30 cellular contexts compared by ENCODE assay signal in the genomic region with DNA sequence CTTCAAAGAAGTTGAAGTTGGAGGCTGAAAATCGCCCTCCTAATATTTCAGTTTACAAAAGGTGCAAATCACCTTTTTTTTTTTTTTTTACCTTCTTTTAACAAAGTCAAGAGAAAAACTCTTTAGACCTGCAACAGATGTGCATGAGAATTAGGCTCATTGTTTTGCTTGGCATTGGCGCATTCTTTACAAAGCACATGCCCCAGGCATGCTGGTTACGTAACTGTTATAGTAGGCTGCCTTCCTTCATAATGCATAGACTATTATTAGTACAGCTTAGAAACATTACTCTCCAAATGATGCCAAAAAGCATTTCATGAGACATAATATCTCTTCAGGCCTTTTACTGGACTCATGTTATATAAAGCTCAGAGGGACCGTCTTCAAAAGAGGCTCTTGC.
DNase-seq lines count a peak whose midpoint lies in the region; ATAC-seq, FAIRE-seq and TF ChIP-seq lines count a peak whose summit lies in the region.
"Had no signal": no experiment of that assay in that cellular context is flagged by ENCODE, and none has a peak within 500 bp of the region (broad histone marks: within the 10 kb centered on the region; RNA-seq: fewer than 3 reads in every experiment).

No MANE protein-coding gene starts in this region.

- no peak overlapping the region for H2BK15ac ChIP-seq in IMR-90 (ENCODE audit: low read depth, low read length)

- H3K9me1 ChIP-seq in IMR-90 (ENCODE audit: insufficient read depth, low read length) = no peaks in the 10 kb centered on the region

- no peak overlapping the region for H2AK5ac ChIP-seq in IMR-90 (ENCODE audit: low read depth, low read length)

- H3K4me1 Mint-ChIP-seq in MCF 10A (ENCODE audit: insufficient read depth, unreplicated experiment) = peaks cover 20% of the 10 kb centered on the region
- H3K4me1 Mint-ChIP-seq: activated CD4-positive, alpha-beta T cell treated with anti-CD3 and anti-CD28 coated beads for 36 hours; B cell; neural crest cell; stimulated activated effector memory CD8-positive, alpha-beta T cell treated with anti-CD3 and anti-CD28 coated beads, Interleukin-12 subunit alpha, Interleukin-12 subunit beta, amount 100 ng/mL, for 72 hours had no signal

- no peak for ATAC-seq in IMR-90 (ENCODE audit: low read depth)
- no peak for ATAC-seq in HG03175 (IDR thresholded peaks at IDR 0.05; ENCODE audit: unreplicated experiment)
- no peak for ATAC-seq in GM18873 (IDR thresholded peaks at IDR 0.05; ENCODE audit: low FRiP score, unreplicated experiment)
- ATAC-seq: activated CD4-positive, alpha-beta T cell treated with anti-CD3 and anti-CD28 coated beads for 36 hours; HepG2; mucosa of descending colon; PC-3; stimulated activated effector memory CD8-positive, alpha-beta T cell treated with anti-CD3 and anti-CD28 coated beads, Interleukin-12 subunit alpha, Interleukin-12 subunit beta, amount 100 ng/mL, for 72 hours had no signal

- no peak overlapping the region for H3K9ac ChIP-seq in IMR-90 (ENCODE audit: low read depth, low read length)

- H2BK120ac ChIP-seq in IMR-90 (ENCODE audit: low read depth, low read length) = no peak overlapping the region

- no peak overlapping the region for H4K8ac ChIP-seq in IMR-90 (ENCODE audit: low read depth in 2 of 2, low read length in 2 of 2)

- TF ChIP-seq POLR2A in IMR-90 (IDR thresholded peaks at IDR 0.05; ENCODE audit: low read depth, low read length) = no peak

- WGBS in IMR-90 (ENCODE audit: extremely low coverage in 2 of 2, insufficient read length in 1 of 2), 2 experiments = no CpG with 5 or more reads among the region's 4 CpGs

- no peaks in the 10 kb centered on the region for H3K27me3 Mint-ChIP-seq in MCF 10A (ENCODE audit: insufficient read depth, unreplicated experiment)
- H3K27me3 Mint-ChIP-seq: activated CD4-positive, alpha-beta T cell treated with anti-CD3 and anti-CD28 coated beads for 36 hours; B cell; progenitor cell of endocrine pancreas had no signal

- no peak overlapping the region for H3K14ac ChIP-seq in IMR-90 (replicated peaks; ENCODE audit: low read depth, low read length)

- peak overlapping the region; percentile 10 for H3K4me3 Mint-ChIP-seq in MCF 10A (ENCODE audit: unreplicated experiment)
- H3K4me3 Mint-ChIP-seq: activated CD4-positive, alpha-beta T cell treated with anti-CD3 and anti-CD28 coated beads for 36 hours; activated naive CD4-positive, alpha-beta T cell treated with anti-CD3 and anti-CD28 coated beads for 36 hours; B cell; neural crest cell; stimulated activated effector memory CD8-positive, alpha-beta T cell treated with anti-CD3 and anti-CD28 coated beads, Interleukin-12 subunit alpha, Interleukin-12 subunit beta, amount 100 ng/mL, for 72 hours had no signal

- no peak overlapping the region for H3K4ac ChIP-seq in IMR-90 (ENCODE audit: low read depth, low read length)

- no peak for TF ChIP-seq RAD21 in IMR-90 (IDR thresholded peaks at IDR 0.05; ENCODE audit: low read length)

- no peak for FAIRE-seq in HTR-8/SVneo (lab: Jason Lieb, UNC)
- FAIRE-seq: GM12892, GM19239, HepG2, islet of Langerhans had no signal

- H3K27ac ChIP-seq in IMR-90 (ENCODE audit: insufficient read depth, low read length) = no peak overlapping the region
- H3K27ac ChIP-seq: ascending aorta, thoracic aorta had no signal

- no peak overlapping the region for H3K4me2 ChIP-seq in IMR-90 (ENCODE audit: low read depth, low read length)

- H4K91ac ChIP-seq in IMR-90 (ENCODE audit: insufficient read depth, low read depth, low read length) = no peak overlapping the region

- no peaks in the 10 kb centered on the region for H3K9me3 Mint-ChIP-seq in MCF 10A (ENCODE audit: unreplicated experiment)
- H3K9me3 Mint-ChIP-seq: neural crest cell had no signal

- no TSS peak for BruUV-seq in IMR-90 (replicated peaks; lab: Mats Ljungman, UMichigan)
- no TSS peak for BruUV-seq in MCF 10A (replicated peaks; lab: Mats Ljungman, UMichigan)

- peak; percentile 18 for DNase-seq in IMR-90
- DNase-seq in MCF 10A (ENCODE audit: unreplicated experiment) = peak; percentile 98
- DNase-seq in fibroblast of pulmonary artery (ENCODE audit: low read depth) = peak; percentile 25
- no peak for DNase-seq in HTR-8/SVneo (ENCODE audit: insufficient read length, low spot score)
- DNase-seq in AG08395 (ENCODE audit: low spot score) = no peak
- DNase-seq: activated CD4-positive, alpha-beta T cell treated with anti-CD3 and anti-CD28 coated beads for 36 hours; activated CD8-positive, alpha-beta memory T cell treated with anti-CD3 and anti-CD28 coated beads for 24 hours; activated naive CD4-positive, alpha-beta T cell treated with anti-CD3 and anti-CD28 coated beads for 36 hours; activated T-cell treated with anti-CD3 and anti-CD28 coated beads, Interleukin-2, amount 50 U/mL, for 48 hours; DMS53; GOT3; hippocampal formation; mucosa of descending colon; NCI-H1092 treated with DMSO at 0.1 percent for 48 hours; NCI-H1930; PC-3; SHP77 treated with DMSO at 0.1 percent for 48 hours; T-helper 1 cell had no signal

- no peaks in the 10 kb centered on the region for H4K20me1 ChIP-seq in IMR-90 (ENCODE audit: insufficient read depth, low read length)

- H3K4me3 ChIP-seq in IMR-90 (ENCODE audit: insufficient read depth, low read depth, low read length) = no peak overlapping the region
- H3K4me3 ChIP-seq in fibroblast of pulmonary artery (replicated peaks; ENCODE audit: low read depth, low read length) = no peak overlapping the region
- H3K4me3 ChIP-seq: ascending aorta, mucosa of descending colon, thoracic aorta had no signal

- H3K36me3 Mint-ChIP-seq in MCF 10A (ENCODE audit: insufficient read depth, unreplicated experiment) = no peaks in the 10 kb centered on the region
- H3K36me3 Mint-ChIP-seq: stimulated activated effector memory CD8-positive, alpha-beta T cell treated with anti-CD3 and anti-CD28 coated beads, Interleukin-12 subunit alpha, Interleukin-12 subunit beta, amount 100 ng/mL, for 72 hours had no signal

- H2AK9ac ChIP-seq in IMR-90 (replicated peaks; ENCODE audit: low read depth, low read length, poor library complexity) = no peak overlapping the region

- H3K23ac ChIP-seq in IMR-90 (ENCODE audit: low read depth, low read length) = no peak overlapping the region

- no peaks in the 10 kb centered on the region for H3K27me3 ChIP-seq in IMR-90 (ENCODE audit: control insufficient read depth, insufficient read depth, low read length)
- H3K27me3 ChIP-seq: ascending aorta had no signal

- POLR2A ChIA-PET in IMR-90 (lab: Charles Lee; ENCODE audit: unreplicated experiment) = no interaction called here
- POLR2A ChIA-PET in MCF 10A (lab: Yijun Ruan, JAX) = interaction anchor here (0.6 to 1.7 kb wide), 4 partner anchors 10 to 100 kb away, joined by 3 read pairs; no protein-coding TSS in a partner anchor

- no peaks in the 10 kb centered on the region for H3K4me1 ChIP-seq in IMR-90 (ENCODE audit: control insufficient read depth, insufficient read depth, low read length)
- H3K4me1 ChIP-seq: ascending aorta had no signal

- CTCF ChIA-PET in IMR-90 (lab: Yijun Ruan, JAX) (no interaction called here), MCF 10A (lab: Yijun Ruan, JAX) (interaction anchor here (0.7 kb wide), 1 partner anchor 1008 kb away, joined by 3 read pairs; no protein-coding TSS in a partner anchor)

- H2AFZ ChIP-seq in IMR-90 (replicated peaks; ENCODE audit: low read length, poor library complexity) = no peak overlapping the region

- no peak overlapping the region for H3K27ac Mint-ChIP-seq in MCF 10A (ENCODE audit: low read depth, unreplicated experiment)
- H3K27ac Mint-ChIP-seq: activated CD4-positive, alpha-beta T cell treated with anti-CD3 and anti-CD28 coated beads for 36 hours; activated naive CD4-positive, alpha-beta T cell treated with anti-CD3 and anti-CD28 coated beads for 36 hours; B cell; progenitor cell of endocrine pancreas; stimulated activated effector memory CD8-positive, alpha-beta T cell treated with anti-CD3 and anti-CD28 coated beads, Interleukin-12 subunit alpha, Interleukin-12 subunit beta, amount 100 ng/mL, for 72 hours had no signal

- dilution Hi-C loops in IMR-90 (cut with HindIII; ENCODE audit: low sequenced_read_pairs, unreplicated experiment) = no loop called here

- no peaks in the 10 kb centered on the region for H3K9me3 ChIP-seq in IMR-90 (ENCODE audit: control insufficient read depth, insufficient read depth, low read length)
- H3K9me3 ChIP-seq: ascending aorta, mucosa of descending colon, thoracic aorta had no signal

- no peak overlapping the region for H3K56ac ChIP-seq in IMR-90 (ENCODE audit: extremely low read depth, insufficient read depth, low read length)

- H3K18ac ChIP-seq in IMR-90 (ENCODE audit: low read depth, low read length) = no peak overlapping the region

- no peaks in the 10 kb centered on the region for H3K79me1 ChIP-seq in IMR-90 (ENCODE audit: low read depth in 1 of 2, low read length in 2 of 2)

- in situ Hi-C loops in IMR-90 (cut with MboI; ENCODE audit: low sequenced_read_pairs) = no loop called here

- no peak overlapping the region for H2BK20ac ChIP-seq in IMR-90 (ENCODE audit: low read depth, low read length)

- TF ChIP-seq CTCF in IMR-90 (conservative IDR thresholded peaks at IDR 0.05; ENCODE audit: low read depth, low read length) (no peak), MCF 10A (IDR thresholded peaks at IDR 0.05; ENCODE audit: unreplicated experiment) (no peak), fibroblast of pulmonary artery (IDR thresholded peaks at IDR 0.05; ENCODE audit: low read length, missing control alignments) (no peak)

- intact Hi-C loops in IMR-90 (cut with micrococcal nuclease) (no loop called here), MCF 10A (cut with micrococcal nuclease) (no loop called here)

- H4K5ac ChIP-seq in IMR-90 (ENCODE audit: low read depth, low read length) = no peak overlapping the region

- no peak overlapping the region for H2BK5ac ChIP-seq in IMR-90 (ENCODE audit: low read depth, low read length, poor library complexity, severe bottlenecking)

- H3K36me3 ChIP-seq in IMR-90 (ENCODE audit: control insufficient read depth, insufficient read depth, low read length) = no peaks in the 10 kb centered on the region
- H3K36me3 ChIP-seq: ascending aorta, thoracic aorta had no signal

TF ChIP-seq in IMR-90, 13 proteins besides CTCF, POLR2A, EP300 and RAD21 (continues in another document):
- TF ChIP-seq, protein P1, sequence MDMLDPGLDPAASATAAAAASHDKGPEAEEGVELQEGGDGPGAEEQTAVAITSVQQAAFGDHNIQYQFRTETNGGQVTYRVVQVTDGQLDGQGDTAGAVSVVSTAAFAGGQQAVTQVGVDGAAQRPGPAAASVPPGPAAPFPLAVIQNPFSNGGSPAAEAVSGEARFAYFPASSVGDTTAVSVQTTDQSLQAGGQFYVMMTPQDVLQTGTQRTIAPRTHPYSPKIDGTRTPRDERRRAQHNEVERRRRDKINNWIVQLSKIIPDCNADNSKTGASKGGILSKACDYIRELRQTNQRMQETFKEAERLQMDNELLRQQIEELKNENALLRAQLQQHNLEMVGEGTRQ (IDR thresholded peaks at IDR 0.05; ENCODE audit: low read depth, low read length) = no peak
- no peak for TF ChIP-seq RFX5 (IDR thresholded peaks at IDR 0.05; ENCODE audit: low read depth, low read length)
- no peak for TF ChIP-seq MXI1 (IDR thresholded peaks at IDR 0.05; ENCODE audit: borderline replicate concordance, low read depth, low read length)
- no peak for TF ChIP-seq SMC3 (IDR thresholded peaks at IDR 0.05; ENCODE audit: low read depth, low read length)
- TF ChIP-seq FOS (IDR thresholded peaks at IDR 0.05; ENCODE audit: low read depth, low read length) = no peak
- TF ChIP-seq MAZ (IDR thresholded peaks at IDR 0.05; ENCODE audit: borderline replicate concordance, low read depth, low read length) = no peak

Comparison
In these comparisons a context has a peak if more than half of its experiments do, and no peak if none do; other contexts are left out.
1. DNase-seq: peak in IMR-90 (single experiment), MCF 10A (single experiment) and fibroblast of pulmonary artery (single experiment); none in HTR-8/SVneo (single experiment) and AG08395 (single experiment).